11 cellular contexts compared by ENCODE assay signal in the genomic region with DNA sequence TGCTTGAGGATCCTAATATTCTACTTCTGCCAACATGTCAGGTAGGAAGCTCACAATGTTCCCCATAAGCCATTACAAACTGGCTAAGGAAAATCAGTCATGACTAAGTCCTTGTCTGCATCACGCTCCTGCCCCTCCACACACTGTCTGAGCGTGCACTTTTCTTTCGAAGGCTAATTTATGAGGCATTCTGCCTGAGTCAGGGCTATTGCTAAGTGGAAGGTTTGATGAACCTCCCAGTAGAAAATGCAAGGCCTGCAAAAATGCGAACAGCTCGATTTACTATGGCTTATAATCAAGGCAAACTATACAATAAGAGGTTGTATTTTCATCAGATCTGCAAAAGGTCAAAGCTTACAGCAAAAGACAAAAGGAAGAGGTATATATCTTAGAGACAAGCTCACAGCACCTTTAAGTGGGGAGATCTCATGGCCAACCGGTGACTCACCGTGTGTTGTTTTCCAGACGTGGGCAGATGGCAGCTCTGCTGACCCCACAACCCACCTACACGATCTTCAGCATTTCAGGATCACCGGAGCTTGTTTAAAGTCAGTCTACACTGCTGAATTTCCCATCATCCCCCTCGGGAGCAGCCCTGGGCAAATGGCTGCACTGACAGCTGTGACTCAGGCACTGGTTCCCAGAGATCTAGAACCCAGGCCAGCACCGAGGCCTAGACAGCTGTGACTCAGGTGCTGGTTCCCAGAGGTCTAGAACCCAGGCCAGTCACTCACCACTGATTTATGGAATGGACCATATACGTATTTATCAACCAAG. TPM values are rescaled to one million over a fixed set of nuclear protein-coding genes. Genes with fewer than 3 reads are reported as not detected.
DNase-seq lines count a peak whose midpoint lies in the region; ATAC-seq and TF ChIP-seq lines count a peak whose summit lies in the region.
"Had no signal": no experiment of that assay in that cellular context is flagged by ENCODE, and none has a peak within 500 bp of the region (broad histone marks: within the 10 kb centered on the region; RNA-seq: fewer than 3 reads in every experiment).

No MANE protein-coding gene starts in this region.

- no peak overlapping the region for H2AFZ ChIP-seq in smooth muscle cell (ENCODE audit: low read depth)

- POLR2A ChIA-PET in activated CD4-positive, alpha-beta T cell treated with anti-CD3 and anti-CD28 coated beads for 36 hours (lab: Charles Lee), result no interaction called here

- H3K27ac ChIP-seq in smooth muscle cell (ENCODE audit: low read depth), result peak overlapping the region; percentile 72
- H3K27ac ChIP-seq: colonic mucosa had no signal

- H3K27me3 ChIP-seq in smooth muscle cell (ENCODE audit: low read depth), result no peaks in the 10 kb centered on the region
- no peaks in the 10 kb centered on the region for H3K27me3 ChIP-seq in H7 (ENCODE audit: control insufficient read depth, insufficient read depth, low read length)
- H3K27me3 ChIP-seq: colonic mucosa had no signal

- H3K4me2 ChIP-seq in smooth muscle cell, result no peak overlapping the region

- 28% methylated on average over 13 of the region's 13 CpGs for WGBS in smooth muscle cell (ENCODE audit: low lambda C conversion rate)

- no peak for DNase-seq in activated CD4-positive, alpha-beta T cell treated with anti-CD3 and anti-CD28 coated beads for 36 hours
- DNase-seq in activated CD4-positive, alpha-beta T cell treated with anti-CD3 and anti-CD28 coated beads, Interleukin-2, amount 10 ng/mL, durations not matched to agents 24 days and 14 days, result no peak
- DNase-seq in RPMI7951 (ENCODE audit: low read depth) (peak; percentile 71), fibroblast of the aortic adventitia (ENCODE audit: low read depth) (peak; percentile 61), smooth muscle cell (lab: John Stamatoyannopoulos, UW; ENCODE audit: unreplicated experiment) (no peak), NCI-H1105 treated with DMSO at 0.1 percent for 48 hours (lab: John Stamatoyannopoulos, UW) (no peak), H7 (no peak)
- DNase-seq: colonic mucosa, naive B cell, T-helper 2 cell had no signal

- no peak overlapping the region for H3K4me3 ChIP-seq in fibroblast of the aortic adventitia (ENCODE audit: low read depth, low read length)
- no peak overlapping the region for H3K4me3 ChIP-seq in smooth muscle cell
- H3K4me3 ChIP-seq in H7 (ENCODE audit: insufficient read depth, low read depth, low read length), result no peak overlapping the region
- H3K4me3 ChIP-seq: colonic mucosa had no signal

- no peak overlapping the region for H3K27ac Mint-ChIP-seq in activated CD4-positive, alpha-beta T cell treated with anti-CD3 and anti-CD28 coated beads for 36 hours
- no peak overlapping the region for H3K27ac Mint-ChIP-seq in activated CD4-positive, alpha-beta T cell treated with anti-CD3 and anti-CD28 coated beads, Interleukin-2, amount 10 ng/mL, durations not matched to agents 24 days and 14 days
- H3K27ac Mint-ChIP-seq: naive B cell had no signal

- H3K9ac ChIP-seq in smooth muscle cell (ENCODE audit: low read depth), result no peak overlapping the region

- peaks cover 5% of the 10 kb centered on the region for H4K20me1 ChIP-seq in smooth muscle cell (ENCODE audit: low read depth)

- TF ChIP-seq CTCF in fibroblast of the aortic adventitia (IDR thresholded peaks at IDR 0.05; ENCODE audit: insufficient read depth, low read length), result no peak
- TF ChIP-seq CTCF in smooth muscle cell (IDR thresholded peaks at IDR 0.05; ENCODE audit: borderline replicate concordance, insufficient read depth, poor library complexity, severe bottlenecking), result no peak

- intact Hi-C loops in activated CD4-positive, alpha-beta T cell treated with anti-CD3 and anti-CD28 coated beads for 36 hours (cut with DNase I, micrococcal nuclease), result no loop called here
- intact Hi-C loops in activated CD4-positive, alpha-beta T cell treated with anti-CD3 and anti-CD28 coated beads, Interleukin-2, amount 10 ng/mL, durations not matched to agents 24 days and 14 days (cut with micrococcal nuclease), result no loop called here

- H3K9me3 Mint-ChIP-seq in activated CD4-positive, alpha-beta T cell treated with anti-CD3 and anti-CD28 coated beads for 36 hours (ENCODE audit: low read depth), result no peaks in the 10 kb centered on the region
- peaks cover 7% of the 10 kb centered on the region for H3K9me3 Mint-ChIP-seq in activated CD4-positive, alpha-beta T cell treated with anti-CD3 and anti-CD28 coated beads, Interleukin-2, amount 10 ng/mL, durations not matched to agents 24 days and 14 days

- H3K79me2 ChIP-seq in smooth muscle cell (ENCODE audit: low read depth), result no peaks in the 10 kb centered on the region

- H3K36me3 ChIP-seq in smooth muscle cell (ENCODE audit: low read depth), result no peaks in the 10 kb centered on the region
- peaks cover 2% of the 10 kb centered on the region for H3K36me3 ChIP-seq in H7 (replicated peaks; ENCODE audit: control insufficient read depth, insufficient read depth, low read length)
- H3K36me3 ChIP-seq: colonic mucosa had no signal

- H3K4me1 Mint-ChIP-seq in activated CD4-positive, alpha-beta T cell treated with anti-CD3 and anti-CD28 coated beads for 36 hours, result peaks cover 1% of the 10 kb centered on the region
- peaks cover 12% of the 10 kb centered on the region for H3K4me1 Mint-ChIP-seq in activated CD4-positive, alpha-beta T cell treated with anti-CD3 and anti-CD28 coated beads, Interleukin-2, amount 10 ng/mL, durations not matched to agents 24 days and 14 days

- no peaks in the 10 kb centered on the region for H3K27me3 Mint-ChIP-seq in activated CD4-positive, alpha-beta T cell treated with anti-CD3 and anti-CD28 coated beads for 36 hours
- H3K27me3 Mint-ChIP-seq in activated CD4-positive, alpha-beta T cell treated with anti-CD3 and anti-CD28 coated beads, Interleukin-2, amount 10 ng/mL, durations not matched to agents 24 days and 14 days, result no peaks in the 10 kb centered on the region
- H3K27me3 Mint-ChIP-seq: naive B cell had no signal

- H3F3A ChIP-seq in smooth muscle cell (ENCODE audit: low read depth), result peaks cover 14% of the 10 kb centered on the region

- no peaks in the 10 kb centered on the region for H3K36me3 Mint-ChIP-seq in activated CD4-positive, alpha-beta T cell treated with anti-CD3 and anti-CD28 coated beads for 36 hours (ENCODE audit: low read depth)
- H3K36me3 Mint-ChIP-seq in activated CD4-positive, alpha-beta T cell treated with anti-CD3 and anti-CD28 coated beads, Interleukin-2, amount 10 ng/mL, durations not matched to agents 24 days and 14 days (ENCODE audit: low read depth), result peaks cover 43% of the 10 kb centered on the region

- no peaks in the 10 kb centered on the region for H3K9me3 ChIP-seq in smooth muscle cell (replicated peaks; ENCODE audit: low read depth)
- H3K9me3 ChIP-seq: colonic mucosa had no signal

- no peak overlapping the region for H3K4me3 Mint-ChIP-seq in activated CD4-positive, alpha-beta T cell treated with anti-CD3 and anti-CD28 coated beads for 36 hours
- H3K4me3 Mint-ChIP-seq in activated CD4-positive, alpha-beta T cell treated with anti-CD3 and anti-CD28 coated beads, Interleukin-2, amount 10 ng/mL, durations not matched to agents 24 days and 14 days, result no peak overlapping the region

- ATAC-seq in activated CD4-positive, alpha-beta T cell treated with anti-CD3 and anti-CD28 coated beads for 36 hours, result peak; percentile 26
- no peak for ATAC-seq in HG03520 (IDR thresholded peaks at IDR 0.05; ENCODE audit: unreplicated experiment)

- CTCF ChIA-PET in activated CD4-positive, alpha-beta T cell treated with anti-CD3 and anti-CD28 coated beads for 36 hours (lab: Charles Lee), result interaction anchor here (0.9 kb wide), 1 partner anchor 16 kb away, joined by 3 read pairs; no protein-coding TSS in a partner anchor

- H3K4me1 ChIP-seq in smooth muscle cell (ENCODE audit: low read depth), result no peaks in the 10 kb centered on the region
- H3K4me1 ChIP-seq: colonic mucosa had no signal

RNA-seq across cellular contexts. Expression of a gene that starts 26.1 kb away (rescaled TPM):
- 10 to 100 TPM in 1 of 2 experiments, 1 to 10 TPM in 1; 8.9 to 10.6 TPM for total RNA-seq in activated CD4-positive, alpha-beta T cell treated with anti-CD3 and anti-CD28 coated beads for 36 hours
- total RNA-seq in activated CD4-positive, alpha-beta T cell treated with anti-CD3 and anti-CD28 coated beads, Interleukin-2, amount 10 ng/mL, durations not matched to agents 24 days and 14 days, result 11.7 and 12.5 TPM in 2 replicates
- 17.2 and 17.4 TPM in 2 replicates for total RNA-seq in RPMI7951 (2014; rRNA removed; shearing (Covaris generic))
- 12.4 and 19.1 TPM in 2 replicates for total RNA-seq in fibroblast of the aortic adventitia (ENCODE audit: low replicate concordance)
- total RNA-seq in smooth muscle cell, result 26.4 and 28.2 TPM in 2 replicates
- 32.1 and 44.8 TPM in 2 replicates for polyA plus RNA-seq in smooth muscle cell
- total RNA-seq in H7 (2014; rRNA removed; shearing (Covaris generic)), result 9.2 and 11.6 TPM in 2 replicates

Comparison
In these comparisons a context has a peak if more than half of its experiments do, and no peak if none do; other contexts are left out.
1. DNase-seq: peak in RPMI7951 (single experiment) and fibroblast of the aortic adventitia (single experiment); none in activated CD4-positive, alpha-beta T cell treated with anti-CD3 and anti-CD28 coated beads for 36 hours (single experiment), activated CD4-positive, alpha-beta T cell treated with anti-CD3 and anti-CD28 coated beads, Interleukin-2, amount 10 ng/mL, durations not matched to agents 24 days and 14 days (single experiment), smooth muscle cell (single experiment), NCI-H1105 treated with DMSO at 0.1 percent for 48 hours (single experiment) and H7 (single experiment).